In genomic region chr22:37985050-37985585, GRCh38 we compare ENCODE assay signal across 20 cellular contexts. TPM values are rescaled to one million over a fixed set of nuclear protein-coding genes. Genes with fewer than 3 reads are reported as not detected.
DNase-seq lines count a peak whose midpoint lies in the region; ATAC-seq, FAIRE-seq and TF ChIP-seq lines count a peak whose summit lies in the region.
"Had no signal": no experiment of that assay in that cellular context is flagged by ENCODE, and none has a peak within 500 bp of the region (broad histone marks: within the 10 kb centered on the region; RNA-seq: fewer than 3 reads in every experiment).

No MANE protein-coding gene starts in this region.

- 82% methylated on average over 9 of the region's 9 CpGs; no CpG with 5 or more reads in 1 of the 2 experiments for whole genome bisulfite sequencing in H1 (ENCODE audit: extremely low coverage in 1 of 2, insufficient coverage in 1 of 2, insufficient read length in 1 of 2, insufficient replicate concordance in 2 of 2, low coverage in 1 of 2, low lambda C conversion rate in 2 of 2, missing lambda C conversion rate in 1 of 2), 2 experiments
- WGBS in tibial nerve, 2 donors, result 42 to 55% methylated on average over 9 of the region's 9 CpGs

- H3K27me3 ChIP-seq in H1 (replicated peaks in 1 of 4; ENCODE audit: control insufficient read depth in 3 of 4, extremely low read depth in 1 of 4, insufficient read depth in 3 of 4, low read length in 3 of 4), result peaks cover 0 to 19% (median 12%) of the 10 kb centered on the region in 4 experiments; a peak in 5 of 7 replicates
- no peaks in the 10 kb centered on the region for H3K27me3 ChIP-seq in osteoblast (ENCODE audit: insufficient read depth, low read length)
- no peaks in the 10 kb centered on the region for H3K27me3 ChIP-seq in tibial nerve
- H3K27me3 ChIP-seq: BE2C, Peyer's patch had no signal

- H3K9me3 Mint-ChIP-seq in stimulated activated naive CD8-positive, alpha-beta T cell treated with anti-CD3 and anti-CD28 coated beads, Interleukin-15, amount 100 ng/mL, for 72 hours, result no peaks in the 10 kb centered on the region
- H3K9me3 Mint-ChIP-seq: CD8-positive, alpha-beta memory T cell had no signal

- H3K4ac ChIP-seq in H1 (replicated peaks; ENCODE audit: insufficient read length, low read depth, low read length), result no peak overlapping the region

- no peaks in the 10 kb centered on the region for H3K79me1 ChIP-seq in H1 (ENCODE audit: low read depth, low read length)

- H3K27ac Mint-ChIP-seq in stimulated activated naive CD8-positive, alpha-beta T cell treated with anti-CD3 and anti-CD28 coated beads, Interleukin-15, amount 100 ng/mL, for 72 hours, result peak overlapping the region; percentile 19 to 75

- H3K79me2 ChIP-seq in H1 (ENCODE audit: control insufficient read depth in 1 of 2, insufficient read depth in 2 of 2, low read length in 2 of 2) (no peaks in the 10 kb centered on the region), osteoblast (ENCODE audit: insufficient read depth, low read length) (no peaks in the 10 kb centered on the region)

- H3K4me3 ChIP-seq in H1 (ENCODE audit: extremely low read depth in 1 of 4, insufficient read depth in 2 of 4, low read depth in 3 of 4, low read length in 4 of 4) (no peak overlapping the region; a peak in 1 of 8 replicates), osteoblast (ENCODE audit: insufficient read depth, low read length) (no peak overlapping the region), tibial nerve (peak overlapping the region; percentile 43 to 62 (median 48))
- H3K4me3 ChIP-seq: GM23248, Peyer's patch had no signal

- H3K27ac ChIP-seq in H1 (ENCODE audit: low read depth, low read length) (no peak overlapping the region), osteoblast (ENCODE audit: low read depth, low read length) (no peak overlapping the region), tibial nerve (peak overlapping the region; percentile 88 to 97 (median 94))
- H3K27ac ChIP-seq: GM23248, KMS-11, Peyer's patch had no signal

- CTCF ChIA-PET in H1 (lab: Charles Lee; ENCODE audit: partially characterized antibody), result interaction anchor here (0.7 to 3.9 kb wide), 5 partner anchors 9 to 941 kb away, joined by 3 to 20 read pairs (median 7); no protein-coding TSS in a partner anchor

- TF ChIP-seq CTCF in H1 (IDR thresholded peaks at IDR 0.05; ENCODE audit: control extremely low read depth in 1 of 3, insufficient read depth in 1 of 3, low read depth in 1 of 3, low read length in 3 of 3), result no peak
- TF ChIP-seq CTCF in osteoblast (IDR thresholded peaks at IDR 0.05; ENCODE audit: extremely low read depth, low read depth, low read length), result no peak
- no peak for TF ChIP-seq CTCF in tibial nerve (IDR thresholded peaks at IDR 0.05)

- H3K23ac ChIP-seq in H1 (ENCODE audit: insufficient read length), result no peak overlapping the region

- H2BK120ac ChIP-seq in H1 (replicated peaks; ENCODE audit: low read depth, low read length), result no peak overlapping the region

- H3K9me3 ChIP-seq in H1 (ENCODE audit: insufficient read depth in 2 of 2, low read depth in 1 of 2, low read length in 1 of 2) (no peaks in the 10 kb centered on the region), osteoblast (ENCODE audit: low read depth, low read length) (no peaks in the 10 kb centered on the region), tibial nerve (no peaks in the 10 kb centered on the region)
- H3K9me3 ChIP-seq: BE2C, Peyer's patch had no signal

- H3K4me2 ChIP-seq in H1 (ENCODE audit: insufficient read depth in 1 of 2, low read depth in 2 of 2, low read length in 2 of 2) (peak overlapping the region in 1 of 2 experiments; percentile 83; a peak in 1 of 4 replicates), osteoblast (ENCODE audit: insufficient read depth, low read length) (no peak overlapping the region)
- H3K4me2 ChIP-seq: KMS-11 had no signal

- no peak overlapping the region for H3K14ac ChIP-seq in H1 (ENCODE audit: insufficient read length)

- no peaks in the 10 kb centered on the region for H3K4me1 Mint-ChIP-seq in stimulated activated naive CD8-positive, alpha-beta T cell treated with anti-CD3 and anti-CD28 coated beads, Interleukin-15, amount 100 ng/mL, for 72 hours
- H3K4me1 Mint-ChIP-seq: CD8-positive, alpha-beta memory T cell had no signal

- H3K27me3 Mint-ChIP-seq in stimulated activated naive CD8-positive, alpha-beta T cell treated with anti-CD3 and anti-CD28 coated beads, Interleukin-15, amount 100 ng/mL, for 72 hours, result no peaks in the 10 kb centered on the region
- H3K27me3 Mint-ChIP-seq: CD8-positive, alpha-beta memory T cell had no signal

- no peak overlapping the region for H3K56ac ChIP-seq in H1 (replicated peaks; ENCODE audit: insufficient read length, low read depth, low read length)

- H2BK20ac ChIP-seq in H1 (ENCODE audit: low read length), result peak overlapping the region; percentile 67; the same call in 1 of the 2 replicates

- no peak overlapping the region for H4K8ac ChIP-seq in H1 (ENCODE audit: extremely low read depth, insufficient read depth, low read length)

- no peak overlapping the region for H4K5ac ChIP-seq in H1 (ENCODE audit: insufficient read length, low read depth, low read length)

- H3K4me3 Mint-ChIP-seq in stimulated activated naive CD8-positive, alpha-beta T cell treated with anti-CD3 and anti-CD28 coated beads, Interleukin-15, amount 100 ng/mL, for 72 hours, result no peak overlapping the region
- H3K4me3 Mint-ChIP-seq: CD8-positive, alpha-beta memory T cell had no signal

- no peak for TF ChIP-seq POLR2A in H1 (IDR thresholded peaks at IDR 0.05; ENCODE audit: control extremely low read depth in 1 of 2, low read depth in 2 of 2, low read length in 2 of 2)
- no peak for TF ChIP-seq POLR2A in tibial nerve (IDR thresholded peaks at IDR 0.05)

- no peak for ATAC-seq in stimulated activated naive CD8-positive, alpha-beta T cell treated with anti-CD3 and anti-CD28 coated beads, Interleukin-15, amount 100 ng/mL, for 72 hours
- ATAC-seq in stimulated activated naive CD8-positive, alpha-beta T cell treated with anti-CD3 and anti-CD28 coated beads, Interleukin-15, Interleukin-2, amounts not matched to agents 100 U/mL and 50 U/mL, for 24 hours, result no peak
- no peak for ATAC-seq in HG02678 (IDR thresholded peaks at IDR 0.05; ENCODE audit: unreplicated experiment)

- POLR2A ChIA-PET in H1 (lab: Charles Lee; ENCODE audit: partially characterized antibody), result interaction anchor here (0.8 to 1.9 kb wide), 2 partner anchors 8 to 10 kb away, joined by 4 to 8 read pairs; no protein-coding TSS in a partner anchor

- TF ChIP-seq EP300 in H1 (IDR thresholded peaks at IDR 0.05; ENCODE audit: borderline replicate concordance in 1 of 2, low read depth in 2 of 2, low read length in 2 of 2), result no peak
- TF ChIP-seq EP300 in tibial nerve (IDR thresholded peaks at IDR 0.05), result no peak

- no peak for TF ChIP-seq RAD21 in H1 (IDR thresholded peaks at IDR 0.05 in 1 of 2, conservative IDR thresholded peaks at IDR 0.05 in 1 of 2; ENCODE audit: low read depth in 2 of 2, low read length in 2 of 2)

- H3K23me2 ChIP-seq in H1 (ENCODE audit: low read depth, low read length), result peaks cover 13% of the 10 kb centered on the region; the same call in 1 of the 2 replicates

- DNase-seq in stimulated activated naive CD8-positive, alpha-beta T cell treated with anti-CD3 and anti-CD28 coated beads, Interleukin-15, amount 100 ng/mL, for 72 hours, result no peak
- no peak for DNase-seq in stimulated activated naive CD8-positive, alpha-beta T cell treated with anti-CD3 and anti-CD28 coated beads, Interleukin-15, Interleukin-2, amounts not matched to agents 100 U/mL and 50 U/mL, for 24 hours
- DNase-seq in H1 (ENCODE audit: low read depth in 1 of 2, low spot score in 2 of 2) (no peak), osteoblast (ENCODE audit: insufficient read length, low spot score, missing footprints) (peak; percentile 84), tibial nerve (ENCODE audit: low spot score in 2 of 2) (no peak), HT-29 (ENCODE audit: low spot score) (no peak)
- DNase-seq in activated effector memory CD4-positive, alpha-beta T cell treated with Interleukin-2 at 50 U/mL for 16 hours, result no peak
- DNase-seq: BE2C; CD8-positive, alpha-beta memory T cell; GM23248; MV-4-11; NCI-H1694 treated with DMSO at 0.1 percent for 48 hours; Peyer's patch had no signal

- H2BK15ac ChIP-seq in H1 (ENCODE audit: low read length), result peak overlapping the region; percentile 74; the same call in 1 of the 2 replicates

- H2AFZ ChIP-seq in H1 (ENCODE audit: low read length), result no peak overlapping the region
- H2AFZ ChIP-seq in osteoblast (ENCODE audit: low read length), result no peak overlapping the region
- H2AFZ ChIP-seq: GM23248 had no signal

- H3K36me3 ChIP-seq in H1 (ENCODE audit: control insufficient read depth in 2 of 4, insufficient read depth in 4 of 4, low read length in 3 of 4), result no peaks in the 10 kb centered on the region; a peak in 1 of 8 replicates
- no peaks in the 10 kb centered on the region for H3K36me3 ChIP-seq in osteoblast (ENCODE audit: insufficient read depth, low read length)
- H3K36me3 ChIP-seq in tibial nerve, result peaks cover 0 to 51% (median 0%) of the 10 kb centered on the region in 3 donors
- H3K36me3 ChIP-seq: BE2C, Peyer's patch had no signal

- no peak overlapping the region for H3K9ac ChIP-seq in H1 (replicated peaks in 1 of 4; ENCODE audit: extremely low read depth in 1 of 4, low read depth in 3 of 4, low read length in 3 of 4)
- H3K9ac ChIP-seq: GM23248, KMS-11 had no signal

- H2AK5ac ChIP-seq in H1 (ENCODE audit: low read depth, low read length), result no peak overlapping the region

- peak overlapping the region; percentile 64; the same call in 1 of the 2 replicates for H2BK12ac ChIP-seq in H1 (ENCODE audit: low read depth, low read length)

- FAIRE-seq in H1 (lab: Jason Lieb, UNC), result no peak
- FAIRE-seq: GM12891, GM19239 had no signal

- H4K91ac ChIP-seq in H1 (replicated peaks; ENCODE audit: insufficient read length, low read length), result no peak overlapping the region

- H3K18ac ChIP-seq in H1 (ENCODE audit: extremely low read depth, low read length), result peak overlapping the region; percentile 66

- H4K20me1 ChIP-seq in H1 (replicated peaks in 1 of 2; ENCODE audit: control insufficient read depth in 1 of 2, insufficient read depth in 2 of 2, low read length in 2 of 2), result peaks cover 2 to 4% of the 10 kb centered on the region in 2 experiments
- H4K20me1 ChIP-seq in osteoblast (ENCODE audit: insufficient read depth, low read length), result peaks cover 5% of the 10 kb centered on the region

- peaks cover 0 to 22% (median 11%) of the 10 kb centered on the region in 4 experiments; a peak in 6 of 7 replicates for H3K4me1 ChIP-seq in H1 (replicated peaks in 1 of 4; ENCODE audit: control insufficient read depth in 3 of 4, insufficient read depth in 4 of 4, low read length in 3 of 4)
- no peaks in the 10 kb centered on the region for H3K4me1 ChIP-seq in osteoblast (ENCODE audit: insufficient read depth, low read length)
- peaks cover 0 to 12% (median 0%) of the 10 kb centered on the region in 4 donors for H3K4me1 ChIP-seq in tibial nerve
- H3K4me1 ChIP-seq: BE2C had no signal

- no peak overlapping the region; the same call in 1 of the 2 replicates for H2BK5ac ChIP-seq in H1 (ENCODE audit: low read depth, low read length)

RNA-seq across cellular contexts. Expression of gene SOX10, which starts 0.8 kb away (rescaled TPM):
- 2.7 and 3.3 TPM in 2 replicates for total RNA-seq in H1 (2021; fragmentation: NEBNext Ultra II Directional; extraction: Animal tissue kit (Norgen Biotek cat#: 25700))
- 2.7 and 3.8 TPM in 2 replicates for polyA plus RNA-seq in H1 (2011; rRNA removed)
- polyA plus RNA-seq in H1 (2011; cell fraction: cytosol; rRNA removed), result 2.0 TPM
- 3.6 TPM for polyA plus RNA-seq in H1 (2011; cell fraction: nucleus; rRNA removed)
- 2.3 to 3.8 TPM (median 2.9 TPM) in 4 replicates for polyA plus RNA-seq in H1 (2012, experiment 1 of 2)
- 2.9 TPM for polyA plus RNA-seq in H1 (2012, experiment 2 of 2)
- 2.0 TPM for polyA plus RNA-seq in H1 (2013, experiment 1 of 2)
- polyA plus RNA-seq in H1 (2013, experiment 2 of 2), result 1.9 TPM
- 1.4 and 1.8 TPM in 2 replicates for polyA minus RNA-seq in H1 (2011; rRNA and poly(A)+ RNA removed)
- 4.4 TPM for polyA minus RNA-seq in H1 (2011; cell fraction: cytosol; rRNA and poly(A)+ RNA removed)
- 4.6 TPM for polyA minus RNA-seq in H1 (2011; cell fraction: nucleus; rRNA and poly(A)+ RNA removed)
- not detected in 2 replicates for total RNA-seq in osteoblast
- 10 to 100 TPM; 59.9 to 94.0 (median 84.2) TPM for total RNA-seq in tibial nerve
- not detected in 2 replicates for total RNA-seq in HT-29 (2014; rRNA removed; shearing (Covaris generic))
- total RNA-seq: A172; CD8-positive, alpha-beta memory T cell; GM23248; HT1080; NCI-H460 had no signal
- polyA plus RNA-seq: CD8-positive, alpha-beta memory T cell; GM23248 had no signal

RNA-seq across cellular contexts. Expression of gene POLR2F, which starts 31.6 kb away (rescaled TPM):
- total RNA-seq in H1 (2021; fragmentation: NEBNext Ultra II Directional; extraction: Animal tissue kit (Norgen Biotek cat#: 25700)), result 150 and 160 TPM in 2 replicates
- 176 and 193 TPM in 2 replicates for polyA plus RNA-seq in H1 (2011; rRNA removed)
- 218 TPM for polyA plus RNA-seq in H1 (2011; cell fraction: cytosol; rRNA removed)
- polyA plus RNA-seq in H1 (2011; cell fraction: nucleus; rRNA removed), result 122 TPM
- 205 to 242 TPM (median 231 TPM) in 4 replicates for polyA plus RNA-seq in H1 (2012, experiment 1 of 2)
- polyA plus RNA-seq in H1 (2012, experiment 2 of 2), result 111 TPM
- polyA plus RNA-seq in H1 (2013, experiment 1 of 2), result 192 TPM
- 197 TPM for polyA plus RNA-seq in H1 (2013, experiment 2 of 2)
- polyA minus RNA-seq in H1 (2011; rRNA and poly(A)+ RNA removed), result 15.5 and 27.1 TPM in 2 replicates
- polyA minus RNA-seq in H1 (2011; cell fraction: cytosol; rRNA and poly(A)+ RNA removed), result 61.7 TPM
- 25.0 TPM for polyA minus RNA-seq in H1 (2011; cell fraction: nucleus; rRNA and poly(A)+ RNA removed)
- total RNA-seq in osteoblast (14.8 and 18.6 TPM in 2 replicates), tibial nerve (100 to 1,000 TPM in 3 of 4 donors, 10 to 100 TPM in 1; 54.7 to 181 (median 120) TPM)
- 122 and 144 TPM in 2 replicates for total RNA-seq in HT-29 (2014; rRNA removed; shearing (Covaris generic))

RNA-seq across cellular contexts. Expression of gene C22orf23, which starts 31.7 kb away (rescaled TPM):
- total RNA-seq in H1 (2021; fragmentation: NEBNext Ultra II Directional; extraction: Animal tissue kit (Norgen Biotek cat#: 25700)), result 0.21 and 0.54 TPM in 2 replicates
- 0.50 and 0.71 TPM in 2 replicates for polyA plus RNA-seq in H1 (2011; rRNA removed)
- polyA plus RNA-seq in H1 (2011; cell fraction: cytosol; rRNA removed), result 0.62 TPM
- polyA plus RNA-seq in H1 (2011; cell fraction: nucleus; rRNA removed), result 0.90 TPM
- polyA plus RNA-seq in H1 (2012, experiment 1 of 2), result 0.70 to 0.97 TPM (median 0.76 TPM) in 4 replicates
- polyA plus RNA-seq in H1 (2012, experiment 2 of 2), result 0.70 TPM
- 0.59 TPM for polyA plus RNA-seq in H1 (2013, experiment 1 of 2)
- polyA plus RNA-seq in H1 (2013, experiment 2 of 2), result 0.77 TPM
- polyA minus RNA-seq in H1 (2011; rRNA and poly(A)+ RNA removed), result 0.28 and 0.51 TPM in 2 replicates
- not detected for polyA minus RNA-seq in H1 (2011; cell fraction: cytosol; rRNA and poly(A)+ RNA removed)
- polyA minus RNA-seq in H1 (2011; cell fraction: nucleus; rRNA and poly(A)+ RNA removed), result not detected
- total RNA-seq in osteoblast (0.29 and 0.72 TPM in 2 replicates), tibial nerve (under 1 TPM in 1 of 4 donors, not detected in 3; 0.21 TPM)
- not detected in 2 replicates for total RNA-seq in HT-29 (2014; rRNA removed; shearing (Covaris generic))
- polyA plus RNA-seq: CD8-positive, alpha-beta memory T cell had no signal

Comparison
In these comparisons a context has a peak if more than half of its experiments do, and no peak if none do; other contexts are left out.
1. H3K27ac ChIP-seq: peak in tibial nerve (4 of 4); none in H1 (single experiment) and osteoblast (single experiment).
2. H3K4me3 ChIP-seq: peak in tibial nerve (4 of 4); none in H1 (0 of 4) and osteoblast (single experiment).
3. RNA of gene SOX10, which starts 0.8 kb away (total RNA-seq): 59.9 to 94.0 TPM in tibial nerve; 2.7 to 3.3 TPM in H1, not detected in osteoblast and not detected in HT-29; every median in the first group is over 10 times any median in the second.